In genomic region chr1:78155121-78155520, GRCh38 we compare ENCODE assay signal across 1 cellular context.
TF ChIP-seq lines count a peak whose summit lies in the region.

No MANE protein-coding gene starts in this region.

TF ChIP-seq in H1, 55 proteins besides CTCF, POLR2A, EP300 and RAD21 (continued from another document):
- TF ChIP-seq CHD7 (IDR thresholded peaks at IDR 0.05; ENCODE audit: insufficient replicate concordance, low read length) (peak; percentile 70), USF2 (IDR thresholded peaks at IDR 0.05; ENCODE audit: low read length) (no peak), KDM4A (IDR thresholded peaks at IDR 0.05; ENCODE audit: low read depth, low read length, severe bottlenecking) (no peak), GABPA (IDR thresholded peaks at IDR 0.05; ENCODE audit: borderline replicate concordance, insufficient read depth, low read length) (no peak), CEBPB (IDR thresholded peaks at IDR 0.05; ENCODE audit: low read depth, low read length) (no peak), RBBP5 (IDR thresholded peaks at IDR 0.05; ENCODE audit: borderline replicate concordance, low read depth, low read length) (no peak), CTBP2 (IDR thresholded peaks at IDR 0.05; ENCODE audit: borderline replicate concordance, insufficient read depth, insufficient read length, low read length) (peak; percentile 72), E2F6 (IDR thresholded peaks at IDR 0.05) (0 out of 2 replicates have a peak, but pooled peaks have one; percentile 18), KDM5A (IDR thresholded peaks at IDR 0.05; ENCODE audit: low read length) (no peak), MAX (IDR thresholded peaks at IDR 0.05) (peak; percentile 81), TBP (IDR thresholded peaks at IDR 0.05; ENCODE audit: low read depth, low read length) (no peak), SP4 (IDR thresholded peaks at IDR 0.05; ENCODE audit: low read length) (no peak), SP1 (IDR thresholded peaks at IDR 0.05; ENCODE audit: low read depth, low read length) (no peak), BACH1 (IDR thresholded peaks at IDR 0.05; ENCODE audit: low read length) (no peak), RXRA (IDR thresholded peaks at IDR 0.05; ENCODE audit: insufficient read depth, low read depth, low read length) (no peak), FOSL1 (IDR thresholded peaks at IDR 0.05; ENCODE audit: insufficient read depth, low read depth, low read length) (no peak), HDAC2 (IDR thresholded peaks at IDR 0.05; ENCODE audit: borderline replicate concordance in 1 of 2, low read depth in 2 of 2, low read length in 2 of 2) (peak; percentile 47 to 87; a peak in 1 of 4 replicates), EZH2 (IDR thresholded peaks at IDR 0.05; ENCODE audit: low read depth, low read length, severe bottlenecking) (no peak), TAF7 (optimal IDR thresholded peaks at IDR 0.05; ENCODE audit: borderline replicate concordance, low read depth, low read length) (no peak), SIN3A (conservative IDR thresholded peaks at IDR 0.05 in 1 of 2, IDR thresholded peaks at IDR 0.05 in 1 of 2; ENCODE audit: low read depth in 1 of 2, low read length in 2 of 2) (no peak), TCF12 (IDR thresholded peaks at IDR 0.05; ENCODE audit: low read depth, low read length) (no peak), YY1 (IDR thresholded peaks at IDR 0.05; ENCODE audit: low read depth, low read length) (peak; percentile 64), RNF2 (IDR thresholded peaks at IDR 0.05; ENCODE audit: borderline replicate concordance, low read depth, low read length, missing control alignments, poor library complexity, severe bottlenecking) (no peak)
